In the genomic region with DNA sequence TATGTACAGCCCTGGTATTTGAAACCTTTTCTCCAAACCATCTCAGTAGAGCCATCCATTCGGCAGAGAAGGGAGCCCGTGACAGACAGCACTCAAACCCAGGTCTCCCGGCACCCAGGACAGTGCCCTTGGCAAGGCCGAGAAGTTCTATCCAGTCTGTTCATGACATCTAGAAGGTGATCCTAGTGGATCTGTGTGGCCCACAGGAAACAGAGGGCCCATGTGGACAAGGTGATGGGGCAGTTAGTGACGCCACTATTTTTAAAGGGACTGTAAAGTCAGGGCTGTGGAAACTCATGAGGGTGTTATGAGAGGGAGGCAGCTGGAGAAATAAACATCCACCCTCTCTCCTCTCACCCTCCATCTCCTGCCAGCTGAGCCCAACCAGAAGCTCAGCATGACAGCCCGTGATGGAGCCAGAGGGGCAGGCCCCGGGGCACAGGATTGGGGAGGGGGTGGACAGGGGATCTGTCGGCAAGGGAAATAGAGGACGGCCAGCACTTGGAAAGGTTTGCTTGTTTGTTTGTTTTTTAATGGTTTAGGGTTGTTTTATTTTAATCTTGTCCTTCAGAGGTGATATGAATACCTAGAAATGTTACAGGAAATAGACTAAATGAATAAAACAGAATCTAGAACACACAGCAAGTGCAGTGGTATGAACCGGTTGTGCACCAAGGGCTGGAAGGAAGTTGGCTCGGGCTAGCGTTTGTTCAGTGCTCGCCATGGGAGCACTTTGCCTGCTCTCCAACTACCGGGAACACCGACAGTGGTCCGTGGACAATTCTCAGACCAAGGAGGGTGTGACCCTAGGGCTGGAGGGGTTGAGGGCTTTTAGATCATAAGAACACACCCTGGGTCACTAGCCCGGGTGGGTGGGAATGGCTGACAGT, we compare ENCODE assay signal across 1 cellular context.
TF ChIP-seq lines count a peak whose summit lies in the region.

No MANE protein-coding gene starts in this region.

TF ChIP-seq in HepG2, 621 proteins besides CTCF, POLR2A, EP300 and RAD21:
- no peak for TF ChIP-seq HDAC2 (CRISPR knock-in tag; IDR thresholded peaks at IDR 0.05)
- TF ChIP-seq ZNF263 (CRISPR knock-in tag; IDR thresholded peaks at IDR 0.05): peak; percentile 55; the same call in 1 of the 2 replicates
